ENCODE assay signal across 8 cellular contexts in genomic region chr4:30716671-30717207, GRCh38. TPM values are rescaled to one million over a fixed set of nuclear protein-coding genes. Genes with fewer than 3 reads are reported as not detected.
DNase-seq lines count a peak whose midpoint lies in the region; ATAC-seq and TF ChIP-seq lines count a peak whose summit lies in the region.

No MANE protein-coding gene starts in this region.

- no peaks in the 10 kb centered on the region for H3K36me3 Mint-ChIP-seq in HFFc6 (ENCODE audit: low read depth)
- peaks cover 4% of the 10 kb centered on the region for H3K36me3 Mint-ChIP-seq in T-helper 1 cell treated with Interleukin-12 subunit alpha and Interleukin-12 subunit beta and Interleukin-4 antibody, amounts not matched to agents 30 μg/mL and 1 μg/mL, for 36 hours (ENCODE audit: low read depth)

- DNase-seq in COLO829 (ENCODE audit: low spot score) (peak; percentile 35), HFFc6 (no peak), fibroblast of peridontal ligament (ENCODE audit: extremely low read depth) (peak; percentile 2), retina (peak; percentile 70), NCI-H2171 treated with DMSO at 0.1 percent for 48 hours (lab: John Stamatoyannopoulos, UW) (no peak)
- DNase-seq in stimulated activated CD4-positive, alpha-beta T cell treated with anti-CD3 and anti-CD28 coated beads, Interleukin-12 subunit alpha, Interleukin-12 subunit beta, amount 100 ng/mL, for 4 hours: no peak

- H3K27ac Mint-ChIP-seq in HFFc6: no peak overlapping the region; the same call in 1 of the 2 replicates
- peak overlapping the region; percentile 22 for H3K27ac Mint-ChIP-seq in T-helper 1 cell treated with Interleukin-12 subunit alpha and Interleukin-12 subunit beta and Interleukin-4 antibody, amounts not matched to agents 30 μg/mL and 1 μg/mL, for 36 hours

- TF ChIP-seq CTCF in HFFc6 (IDR thresholded peaks at IDR 0.05): no peak

- peaks cover 49% of the 10 kb centered on the region for H3K4me1 Mint-ChIP-seq in HFFc6 (ENCODE audit: low read depth)
- peaks cover 20% of the 10 kb centered on the region for H3K4me1 Mint-ChIP-seq in T-helper 1 cell treated with Interleukin-12 subunit alpha and Interleukin-12 subunit beta and Interleukin-4 antibody, amounts not matched to agents 30 μg/mL and 1 μg/mL, for 36 hours (ENCODE audit: low read depth)

- peaks cover 25% of the 10 kb centered on the region for H3K27me3 Mint-ChIP-seq in HFFc6 (ENCODE audit: insufficient read depth)
- H3K27me3 Mint-ChIP-seq in T-helper 1 cell treated with Interleukin-12 subunit alpha and Interleukin-12 subunit beta and Interleukin-4 antibody, amounts not matched to agents 30 μg/mL and 1 μg/mL, for 36 hours (ENCODE audit: low read depth): peaks cover 47% of the 10 kb centered on the region

- no peak for ATAC-seq in GM18909 (IDR thresholded peaks at IDR 0.05; ENCODE audit: poor library complexity, unreplicated experiment)

- H3K9me3 Mint-ChIP-seq in HFFc6: no peaks in the 10 kb centered on the region
- peaks cover 11% of the 10 kb centered on the region for H3K9me3 Mint-ChIP-seq in T-helper 1 cell treated with Interleukin-12 subunit alpha and Interleukin-12 subunit beta and Interleukin-4 antibody, amounts not matched to agents 30 μg/mL and 1 μg/mL, for 36 hours

- H3K4me3 Mint-ChIP-seq in HFFc6: peak overlapping the region; percentile 85
- H3K4me3 Mint-ChIP-seq in T-helper 1 cell treated with Interleukin-12 subunit alpha and Interleukin-12 subunit beta and Interleukin-4 antibody, amounts not matched to agents 30 μg/mL and 1 μg/mL, for 36 hours: peak overlapping the region; percentile 41

RNA-seq across cellular contexts. Expression of gene PCDH7, which starts 3.4 kb away (rescaled TPM):
- 1 to 10 TPM in 2 of 6 experiments, under 1 TPM in 3, not detected in 1; 0.02 to 1.1 (median 0.23) TPM for total RNA-seq in HFFc6 (2021; fragmentation: NEBNext Ultra II Directional; extraction: Animal tissue kit (Norgen Biotek cat#: 25700))

Comparison
In these comparisons a context has a peak if more than half of its experiments do, and no peak if none do; other contexts are left out.
1. DNase-seq: peak in COLO829 (single experiment), fibroblast of peridontal ligament (single experiment) and retina (single experiment); none in HFFc6 (single experiment), stimulated activated CD4-positive, alpha-beta T cell treated with anti-CD3 and anti-CD28 coated beads, Interleukin-12 subunit alpha, Interleukin-12 subunit beta, amount 100 ng/mL, for 4 hours (single experiment) and NCI-H2171 treated with DMSO at 0.1 percent for 48 hours (single experiment).